Comparison of ENCODE assay signal across 8 cellular contexts in the genomic region with DNA sequence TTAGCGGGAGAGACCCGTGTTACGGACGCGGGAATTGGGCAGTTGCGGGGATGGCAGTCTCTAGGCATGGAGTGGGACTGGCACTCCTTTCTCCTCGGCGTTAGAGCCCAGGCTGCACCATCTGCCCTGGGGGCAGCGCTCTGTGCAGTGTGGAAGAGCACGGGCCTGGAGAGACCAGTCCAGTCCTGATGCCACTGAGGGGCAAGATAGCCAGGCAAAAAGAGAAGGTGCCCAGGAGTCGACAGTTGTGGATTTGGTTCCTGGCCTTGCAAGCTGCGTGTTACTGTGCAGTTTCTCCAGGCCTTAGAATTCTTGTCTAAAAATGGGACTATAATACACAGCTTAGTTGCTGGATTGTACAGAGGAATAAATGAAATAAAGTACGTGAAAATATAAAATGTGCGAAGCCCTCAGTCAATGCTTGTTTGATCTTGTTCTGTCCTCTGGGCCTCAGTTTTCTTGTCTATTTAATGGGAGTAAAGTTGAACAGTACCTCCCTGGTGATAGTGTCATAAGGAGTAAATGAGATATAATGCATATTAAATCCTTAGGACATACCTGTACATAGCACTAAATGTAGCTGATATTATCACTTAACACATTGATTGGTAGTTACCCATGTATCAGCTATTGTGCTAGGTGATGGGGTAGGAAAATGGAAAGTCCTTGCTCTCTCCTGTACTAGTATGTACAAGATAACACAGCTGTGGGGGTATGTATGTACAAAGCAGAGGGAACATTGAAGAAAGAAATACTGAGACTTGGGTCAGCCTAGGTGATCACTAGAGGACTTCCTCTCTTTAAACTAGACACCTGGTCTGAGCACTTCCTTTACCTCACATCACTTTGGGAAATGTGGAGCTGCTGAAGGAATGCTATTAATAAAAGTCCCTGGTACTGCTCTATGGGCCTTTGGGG. TPM values are rescaled to one million over a fixed set of nuclear protein-coding genes. Genes with fewer than 3 reads are reported as not detected.
DNase-seq lines count a peak whose midpoint lies in the region; ATAC-seq and TF ChIP-seq lines count a peak whose summit lies in the region.

No MANE protein-coding gene starts in this region.

- TF ChIP-seq CTCF in C4-2B (conservative IDR thresholded peaks at IDR 0.05): no peak
- no peak for TF ChIP-seq CTCF in astrocyte of the spinal cord (IDR thresholded peaks at IDR 0.05; ENCODE audit: low read depth, low read length)
- TF ChIP-seq CTCF in testis (IDR thresholded peaks at IDR 0.05): no peak

- H3K27ac ChIP-seq in C4-2B: peak overlapping the region; percentile 95
- H3K27ac ChIP-seq in testis: peak overlapping the region; percentile 92 to 97

- DNase-seq in astrocyte of the spinal cord (ENCODE audit: low read depth, low spot score): no peak
- no peak for DNase-seq in left lobe of liver (ENCODE audit: low spot score)
- DNase-seq in testis: no peak
- DNase-seq in NCI-H526 treated with DMSO at 0.1 percent for 48 hours (lab: John Stamatoyannopoulos, UW): no peak
- no peak for DNase-seq in Ammon's horn (ENCODE audit: low spot score)
- no peak for DNase-seq in effector CD8-positive, alpha-beta T cell (lab: John Stamatoyannopoulos, UW)

- H3K4me1 ChIP-seq in testis: peaks cover 26% of the 10 kb centered on the region

- H3K9me3 ChIP-seq in testis: no peaks in the 10 kb centered on the region

- H3K4me3 ChIP-seq in astrocyte of the spinal cord (ENCODE audit: low read depth, low read length) (peak overlapping the region; percentile 85), testis (peak overlapping the region; percentile 82 to 92)

- no peaks in the 10 kb centered on the region for H3K36me3 ChIP-seq in testis (ENCODE audit: low read depth, missing control alignments)

- in situ Hi-C loops in astrocyte of the spinal cord (cut with HindIII; ENCODE audit: low sequenced_read_pairs): no loop called here

- no peaks in the 10 kb centered on the region for H3K27me3 ChIP-seq in testis

- WGBS in testis, 2 donors: 10 to 16% methylated on average over 9 to 14 of the region's 14 CpGs

- ATAC-seq in HG03460 (IDR thresholded peaks at IDR 0.05; ENCODE audit: unreplicated experiment) (peak; percentile 17), left lobe of liver (peak; percentile 41)

- no peak for TF ChIP-seq POLR2A in testis (IDR thresholded peaks at IDR 0.05)

- intact Hi-C loops in testis (cut with DNase I; ENCODE audit: low total_unique reads): no loop called here

RNA-seq across cellular contexts. Expression of a gene that starts 1.2 kb away (rescaled TPM):
- total RNA-seq in left lobe of liver (71.7 TPM), testis (100 to 1,000 TPM; 171 to 176 TPM)
- 204 TPM for polyA plus RNA-seq in testis (ENCODE audit: insufficient read depth, low read depth, low replicate concordance)
